In genomic region chr7:85686410-85687181, GRCh38 we compare ENCODE assay signal across 18 cellular contexts.
A peak's percentile ranks its signal among the peaks of the same experiment; 100 is the strongest.
DNase-seq lines count a peak whose midpoint lies in the region; ATAC-seq and TF ChIP-seq lines count a peak whose summit lies in the region.
"Had no signal": no experiment of that assay in that cellular context is flagged by ENCODE, and none has a peak within 500 bp of the region (broad histone marks: within the 10 kb centered on the region; RNA-seq: fewer than 3 reads in every experiment).

No MANE protein-coding gene starts in this region.

- H3K9me3 ChIP-seq in GM23248 (ENCODE audit: low read depth) (no peaks in the 10 kb centered on the region), trophoblast cell (ENCODE audit: insufficient read depth, low read depth, low read length) (peaks cover 2% of the 10 kb centered on the region)
- H3K9me3 ChIP-seq: MG63, SJSA1 had no signal

- no peak overlapping the region for H3K23ac ChIP-seq in trophoblast cell (ENCODE audit: low read length)

- H3F3A ChIP-seq in GM23248 (ENCODE audit: insufficient read depth) = peaks cover 16% of the 10 kb centered on the region; the same call in 1 of the 2 replicates

- H3K4me3 Mint-ChIP-seq in WTC11 = no peak overlapping the region
- no peak overlapping the region for H3K4me3 Mint-ChIP-seq in endothelial cell (ENCODE audit: unreplicated experiment)
- H3K4me3 Mint-ChIP-seq: CD4-positive, CD25-positive, alpha-beta regulatory T cell had no signal

- H3K27ac Mint-ChIP-seq in WTC11 = peak overlapping the region; percentile 17; the same call in 1 of the 2 replicates
- no peak overlapping the region for H3K27ac Mint-ChIP-seq in activated naive CD4-positive, alpha-beta T cell treated with anti-CD3 and anti-CD28 coated beads, Interleukin-2, amount 50 U/mL, for 72 hours
- H3K27ac Mint-ChIP-seq in endothelial cell (ENCODE audit: unreplicated experiment) = no peak overlapping the region

- no peak overlapping the region for H2BK120ac ChIP-seq in trophoblast cell (ENCODE audit: insufficient read depth, low read length, poor library complexity)

- H4K20me1 ChIP-seq in GM23248 (ENCODE audit: insufficient read depth) = no peaks in the 10 kb centered on the region
- H4K20me1 ChIP-seq: BLaER1 had no signal

- H3K4ac ChIP-seq in trophoblast cell (ENCODE audit: low read depth, low read length) = no peak overlapping the region

- H3K36me3 Mint-ChIP-seq in WTC11 (peaks cover 40% of the 10 kb centered on the region), endothelial cell (ENCODE audit: low read depth, unreplicated experiment) (no peaks in the 10 kb centered on the region)
- H3K36me3 Mint-ChIP-seq in activated naive CD4-positive, alpha-beta T cell treated with anti-CD3 and anti-CD28 coated beads, Interleukin-2, amount 50 U/mL, for 72 hours = no peaks in the 10 kb centered on the region
- H3K36me3 Mint-ChIP-seq: CD4-positive, CD25-positive, alpha-beta regulatory T cell had no signal

- H3K4me1 ChIP-seq in GM23248 (ENCODE audit: insufficient read depth) (peaks cover 8% of the 10 kb centered on the region), trophoblast cell (ENCODE audit: control insufficient read depth in 1 of 2, insufficient read depth in 2 of 2, low read length in 2 of 2) (peaks cover 0 to 2% of the 10 kb centered on the region in 2 experiments)
- H3K4me1 ChIP-seq: BLaER1, SJSA1 had no signal

- CTCF ChIA-PET in WTC11 (lab: Charles Lee) = no interaction called here

- no peak overlapping the region for H3K27ac ChIP-seq in GM23248
- H3K27ac ChIP-seq in trophoblast cell (ENCODE audit: low read depth, low read length) = no peak overlapping the region
- H3K27ac ChIP-seq: BLaER1, SJSA1 had no signal

- H3K4me1 Mint-ChIP-seq in WTC11 = peaks cover 13% of the 10 kb centered on the region
- no peaks in the 10 kb centered on the region for H3K4me1 Mint-ChIP-seq in endothelial cell (ENCODE audit: unreplicated experiment)
- H3K4me1 Mint-ChIP-seq: CD4-positive, CD25-positive, alpha-beta regulatory T cell had no signal

- H2BK5ac ChIP-seq in trophoblast cell (ENCODE audit: low read depth, low read length, poor library complexity) = no peak overlapping the region

- H4K12ac ChIP-seq in trophoblast cell (ENCODE audit: low read depth, low read length) = no peak overlapping the region

- H3K18ac ChIP-seq in trophoblast cell (ENCODE audit: low read length) = no peak overlapping the region

- no peaks in the 10 kb centered on the region for H3K79me1 ChIP-seq in trophoblast cell (ENCODE audit: low read length)

- H2AK5ac ChIP-seq in trophoblast cell (ENCODE audit: low read length) = no peak overlapping the region

- H2AFZ ChIP-seq in GM23248 (no peak overlapping the region), trophoblast cell (ENCODE audit: insufficient read depth, low read length, poor library complexity) (no peak overlapping the region)

- no peak overlapping the region for H4K8ac ChIP-seq in trophoblast cell (ENCODE audit: low read depth, low read length)

- POLR2A ChIA-PET in WTC11 (lab: Charles Lee) = no interaction called here

- 51 to 56% methylated on average over 7 of the region's 7 CpGs for WGBS in GM23248 (ENCODE audit: low coverage in 1 of 2, low lambda C conversion rate in 2 of 2, missing lambda C conversion rate in 2 of 2), 2 experiments
- no CpG with 5 or more reads among the region's 7 CpGs for WGBS in trophoblast cell (ENCODE audit: extremely low coverage, insufficient coverage, insufficient read length)

- H3K79me2 ChIP-seq in GM23248 (ENCODE audit: insufficient read depth) = no peaks in the 10 kb centered on the region
- H3K79me2 ChIP-seq in trophoblast cell (ENCODE audit: control insufficient read depth, insufficient read depth, low read length, poor library complexity) = no peaks in the 10 kb centered on the region

- no peak for TF ChIP-seq CTCF in WTC11 (IDR thresholded peaks at IDR 0.05)
- TF ChIP-seq CTCF in fibroblast of mammary gland (conservative IDR thresholded peaks at IDR 0.05; ENCODE audit: control insufficient read depth, insufficient read depth, low read depth, low read length) = no peak
- TF ChIP-seq CTCF in GM13976 (IDR thresholded peaks at IDR 0.05; ENCODE audit: borderline replicate concordance, control extremely low read depth, extremely low read depth, insufficient read depth, missing control alignments) = no peak
- TF ChIP-seq CTCF in endothelial cell (IDR thresholded peaks at IDR 0.05; ENCODE audit: unreplicated experiment) = no peak

- no peak overlapping the region for H4K91ac ChIP-seq in trophoblast cell (ENCODE audit: low read depth, low read length)

- H3K4me2 ChIP-seq in GM23248 (ENCODE audit: unreplicated experiment) (no peak overlapping the region), trophoblast cell (ENCODE audit: low read length) (no peak overlapping the region)
- H3K4me2 ChIP-seq: BLaER1 had no signal

- no peak overlapping the region for H2BK12ac ChIP-seq in trophoblast cell (ENCODE audit: low read length)

- H3K14ac ChIP-seq in trophoblast cell (ENCODE audit: low read length) = no peak overlapping the region

- H3K27me3 Mint-ChIP-seq in WTC11 (ENCODE audit: low read depth) (no peaks in the 10 kb centered on the region; the same call in 1 of the 2 replicates), endothelial cell (ENCODE audit: unreplicated experiment) (no peaks in the 10 kb centered on the region)
- H3K27me3 Mint-ChIP-seq: CD4-positive, CD25-positive, alpha-beta regulatory T cell had no signal

- no peak overlapping the region for H3K4me3 ChIP-seq in GM23248
- no peak overlapping the region for H3K4me3 ChIP-seq in fibroblast of mammary gland (ENCODE audit: control insufficient read depth, low read depth, low read length)
- H3K4me3 ChIP-seq in trophoblast cell (ENCODE audit: low read depth, low read length) = peak overlapping the region; percentile 44
- H3K4me3 ChIP-seq: BLaER1, MG63, SJSA1 had no signal

- H3K9me2 ChIP-seq in GM23248 (ENCODE audit: insufficient read depth) = no peaks in the 10 kb centered on the region

- H3K9me3 Mint-ChIP-seq in WTC11 (peaks cover 53% of the 10 kb centered on the region), endothelial cell (ENCODE audit: unreplicated experiment) (no peaks in the 10 kb centered on the region)
- H3K9me3 Mint-ChIP-seq in activated naive CD4-positive, alpha-beta T cell treated with anti-CD3 and anti-CD28 coated beads, Interleukin-2, amount 50 U/mL, for 72 hours = peaks cover 13 to 18% of the 10 kb centered on the region in 2 donors

- peak; percentile 84 for ATAC-seq in WTC11
- ATAC-seq in activated naive CD4-positive, alpha-beta T cell treated with anti-CD3 and anti-CD28 coated beads, Interleukin-2, amount 50 U/mL, for 72 hours = no peak

- in situ Hi-C loops in GM23248 (cut with MboI) (no loop called here), GM13976 (cut with MboI; ENCODE audit: low sequenced_read_pairs, unreplicated experiment) (no loop called here)

- H3K27me3 ChIP-seq in GM23248 (replicated peaks; ENCODE audit: insufficient read depth) = no peaks in the 10 kb centered on the region
- H3K27me3 ChIP-seq in trophoblast cell (ENCODE audit: insufficient read depth, low read length) = no peaks in the 10 kb centered on the region
- H3K27me3 ChIP-seq: BLaER1, MG63, SJSA1 had no signal

- H3K36me3 ChIP-seq in GM23248 (ENCODE audit: low read depth) = no peaks in the 10 kb centered on the region
- H3K36me3 ChIP-seq in trophoblast cell (ENCODE audit: control insufficient read depth in 1 of 2, insufficient read depth in 2 of 2, low read length in 2 of 2) = no peaks in the 10 kb centered on the region
- H3K36me3 ChIP-seq: BLaER1, MG63, SJSA1 had no signal

- DNase-seq in GM23248 (peak; percentile 26), WTC11 (ENCODE audit: low spot score) (peak; percentile 11), fibroblast of mammary gland (ENCODE audit: low read depth) (peak; percentile 8), trophoblast cell (no peak), GM13976 (ENCODE audit: low spot score) (no peak), endothelial cell (ENCODE audit: low spot score) (no peak)
- DNase-seq in activated naive CD4-positive, alpha-beta T cell treated with anti-CD3 and anti-CD28 coated beads, Interleukin-2, amount 50 U/mL, for 72 hours (ENCODE audit: low spot score in 2 of 2) = no peak
- DNase-seq: CD4-positive, CD25-positive, alpha-beta regulatory T cell; IMR-90; KG1; NCI-H2029; NCI-H524 treated with DMSO at 0.1 percent for 48 hours; NK-92 treated with Interleukin-12 subunit alpha and Interleukin-12 subunit beta, amount 100 ng/mL, for 24 hours; Right ventricle myocardium superior; RPMI8226 had no signal

- H3K9ac ChIP-seq in GM23248 (no peak overlapping the region), trophoblast cell (ENCODE audit: low read length) (no peak overlapping the region)
- H3K9ac ChIP-seq: BLaER1 had no signal

TF ChIP-seq in WTC11, 78 proteins besides CTCF, POLR2A, EP300 and RAD21 (continues in another document):
- TF ChIP-seq ZBTB43 (CRISPR knock-in tag; IDR thresholded peaks at IDR 0.05) = no peak
- TF ChIP-seq IRF1 (CRISPR knock-in tag; IDR thresholded peaks at IDR 0.05) = no peak
- TF ChIP-seq NR3C1 (CRISPR knock-in tag; conservative IDR thresholded peaks at IDR 0.05; ENCODE audit: low read depth) = no peak

Comparison
In these comparisons a context has a peak if more than half of its experiments do, and no peak if none do; other contexts are left out.
1. DNase-seq: peak in GM23248 (single experiment), WTC11 (single experiment) and fibroblast of mammary gland (single experiment); none in trophoblast cell (0 of 2), GM13976 (single experiment), activated naive CD4-positive, alpha-beta T cell treated with anti-CD3 and anti-CD28 coated beads, Interleukin-2, amount 50 U/mL, for 72 hours (0 of 2) and endothelial cell (single experiment).